Comparison of ENCODE assay signal across 8 cellular contexts in the genomic region with DNA sequence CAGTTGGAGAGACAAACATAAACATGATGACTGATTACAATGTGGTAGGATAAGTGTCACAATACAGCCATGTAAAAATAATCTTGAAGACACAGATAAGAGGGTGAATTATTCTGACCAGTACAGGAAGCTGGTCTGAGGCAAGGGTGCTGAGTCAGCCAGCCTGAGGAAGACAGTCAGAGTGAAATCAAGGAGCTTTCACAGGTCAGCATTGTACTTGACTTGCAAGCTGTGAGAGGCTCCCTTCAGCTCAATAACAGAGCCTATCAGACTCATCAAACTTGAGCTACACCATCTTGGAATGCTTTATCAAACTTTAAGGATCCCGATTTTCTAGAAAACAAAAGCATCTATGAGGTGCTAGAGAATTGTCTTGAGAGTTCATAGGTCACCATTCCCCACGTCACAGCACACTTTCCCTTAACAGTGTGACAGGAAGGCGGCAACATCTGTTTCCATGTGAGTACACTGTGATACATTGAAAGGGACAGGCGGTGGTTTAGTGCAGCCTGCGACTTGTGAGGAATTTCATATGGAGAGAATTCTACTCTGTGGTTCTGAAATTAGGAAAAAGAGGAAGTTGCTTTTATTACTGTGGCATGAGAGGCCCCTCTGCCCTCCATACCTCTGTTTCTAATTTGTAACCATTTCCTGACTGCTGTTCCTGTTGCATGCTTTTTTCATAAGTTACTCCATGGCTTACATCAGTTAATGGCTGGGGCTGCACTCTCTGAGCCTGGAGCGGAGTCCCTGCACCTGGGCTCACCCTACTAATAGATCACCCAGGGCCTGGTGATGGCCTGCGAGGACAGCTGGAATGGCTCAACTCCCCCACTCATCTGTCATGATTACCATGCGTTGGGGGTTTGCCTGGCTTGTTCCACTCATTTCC.
DNase-seq lines count a peak whose midpoint lies in the region; ATAC-seq, FAIRE-seq and TF ChIP-seq lines count a peak whose summit lies in the region.

No MANE protein-coding gene starts in this region.

- H3K4me3 Mint-ChIP-seq in astrocyte (ENCODE audit: unreplicated experiment), result no peak overlapping the region

- peak overlapping the region; percentile 49 for H2AFZ ChIP-seq in astrocyte (ENCODE audit: low read depth, low read length)

- H3K27ac ChIP-seq in astrocyte (ENCODE audit: low read depth, low read length), result peak overlapping the region; percentile 48

- ATAC-seq in GM19463 (IDR thresholded peaks at IDR 0.05; ENCODE audit: unreplicated experiment) (peak; percentile 83), HG03460 (IDR thresholded peaks at IDR 0.05; ENCODE audit: unreplicated experiment) (peak; percentile 76)

- H3K9ac ChIP-seq in astrocyte (ENCODE audit: low read length), result no peak overlapping the region

- DNase-seq in Ammon's horn (ENCODE audit: low spot score), result peak; percentile 12
- peak; percentile 82 for DNase-seq in astrocyte (ENCODE audit: low read depth)
- peak; percentile 73 for DNase-seq in non-pigmented ciliary epithelial cell (ENCODE audit: low read depth)
- no peak for DNase-seq in hippocampal formation (lab: John Stamatoyannopoulos, UW)
- DNase-seq in activated effector memory CD4-positive, alpha-beta T cell treated with anti-CD3 and anti-CD28 coated beads, Interleukin-2, amount 50 U/mL, for 16 hours, result no peak
- DNase-seq in NAMALWA (ENCODE audit: low spot score), result no peak

- peaks cover 11% of the 10 kb centered on the region for H3K4me1 ChIP-seq in astrocyte (ENCODE audit: insufficient read depth, low read length)

- no peaks in the 10 kb centered on the region for H4K20me1 ChIP-seq in astrocyte (ENCODE audit: insufficient read depth, low read length)

- peaks cover 13% of the 10 kb centered on the region for H3K4me1 Mint-ChIP-seq in astrocyte (ENCODE audit: low read depth, unreplicated experiment)

- no peaks in the 10 kb centered on the region for H3K27me3 Mint-ChIP-seq in astrocyte (ENCODE audit: low read depth, unreplicated experiment)

- H3K9me3 Mint-ChIP-seq in astrocyte (ENCODE audit: unreplicated experiment), result peaks cover 2% of the 10 kb centered on the region

- no peaks in the 10 kb centered on the region for H3K36me3 Mint-ChIP-seq in astrocyte (ENCODE audit: low read depth, unreplicated experiment)

- H3K4me2 ChIP-seq in astrocyte (ENCODE audit: low read length), result peak overlapping the region; percentile 53

- no peak for TF ChIP-seq CTCF in astrocyte (IDR thresholded peaks at IDR 0.05; ENCODE audit: insufficient read depth, low read depth, low read length)

- H3K27ac Mint-ChIP-seq in astrocyte (ENCODE audit: unreplicated experiment), result peak overlapping the region; percentile 47

- no peaks in the 10 kb centered on the region for H3K9me3 ChIP-seq in astrocyte (ENCODE audit: insufficient read depth, low read depth, low read length)

- no peaks in the 10 kb centered on the region for H3K79me2 ChIP-seq in astrocyte (ENCODE audit: insufficient read depth, low read length)

- H3K36me3 ChIP-seq in astrocyte (ENCODE audit: insufficient read depth, low read length), result no peaks in the 10 kb centered on the region

- H3K4me3 ChIP-seq in astrocyte (ENCODE audit: insufficient read depth, low read depth, low read length), result no peak overlapping the region

- no peaks in the 10 kb centered on the region for H3K27me3 ChIP-seq in astrocyte (ENCODE audit: insufficient read depth, low read length)

- peak; percentile 98 for FAIRE-seq in astrocyte (lab: Jason Lieb, UNC)

Comparison
In these comparisons a context has a peak if more than half of its experiments do, and no peak if none do; other contexts are left out.
1. DNase-seq: peak in Ammon's horn (single experiment), astrocyte (single experiment) and non-pigmented ciliary epithelial cell (single experiment); none in hippocampal formation (0 of 2), activated effector memory CD4-positive, alpha-beta T cell treated with anti-CD3 and anti-CD28 coated beads, Interleukin-2, amount 50 U/mL, for 16 hours (single experiment) and NAMALWA (single experiment).